In the genomic region with DNA sequence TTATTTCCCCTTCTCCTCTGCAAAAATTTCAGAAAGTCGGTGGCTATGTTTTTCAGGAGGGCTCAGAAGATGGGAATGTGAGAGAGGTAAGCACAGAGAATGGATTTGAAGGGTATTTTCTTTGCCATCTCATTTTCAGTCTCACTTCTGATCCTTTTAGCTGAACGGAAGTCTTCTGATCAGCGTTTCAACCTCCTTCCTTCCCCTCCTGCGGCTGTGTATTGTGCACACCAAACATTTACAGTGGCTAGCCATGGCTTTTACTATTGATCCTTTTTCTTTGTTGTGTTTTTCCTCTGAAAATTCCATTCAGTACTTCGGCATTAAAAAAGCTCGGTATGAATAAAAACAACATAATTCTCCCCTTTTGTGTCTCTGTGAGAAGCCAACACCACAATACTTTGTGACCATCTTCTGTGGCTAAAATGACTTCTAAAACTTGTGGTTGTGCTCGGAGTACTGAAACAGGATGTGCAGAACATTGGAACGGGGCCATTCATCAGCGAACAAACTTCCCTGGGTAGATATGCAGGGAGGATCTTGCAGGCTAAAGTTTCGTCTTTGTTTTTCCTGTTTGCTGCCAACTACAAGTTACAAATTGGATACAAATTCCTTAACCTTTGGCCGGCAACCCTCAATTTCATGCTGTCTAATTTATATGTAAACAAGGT, we compare ENCODE assay signal across 18 cellular contexts.
DNase-seq lines count a peak whose midpoint lies in the region; ATAC-seq and TF ChIP-seq lines count a peak whose summit lies in the region.
"Had no signal": no experiment of that assay in that cellular context is flagged by ENCODE, and none has a peak within 500 bp of the region (broad histone marks: within the 10 kb centered on the region; RNA-seq: fewer than 3 reads in every experiment).

No MANE protein-coding gene starts in this region.

- no peak overlapping the region for H4K8ac ChIP-seq in H9 (replicated peaks; ENCODE audit: insufficient read length, low read depth, low read length)

- H3K36me3 Mint-ChIP-seq in H9 (ENCODE audit: insufficient read depth in 1 of 3, low read depth in 3 of 3) (peaks cover 0 to 13% (median 3%) of the 10 kb centered on the region in 3 experiments; a peak in 6 of 7 replicates), glutamatergic neuron (ENCODE audit: unreplicated experiment) (no peaks in the 10 kb centered on the region)
- H3K36me3 Mint-ChIP-seq in naive thymus-derived CD4-positive, alpha-beta T cell = no peaks in the 10 kb centered on the region

- H2BK5ac ChIP-seq in H9 (ENCODE audit: insufficient read length, low read length) = no peak overlapping the region

- H3K79me2 ChIP-seq in H9 (ENCODE audit: insufficient read depth, low read length) = no peaks in the 10 kb centered on the region

- peak overlapping the region; percentile 61 to 81 (median 78) for H3K4me2 ChIP-seq in BLaER1 treated with 17β-estradiol and CSF1 and Interleukin-3, amounts not matched to agents 10 nM and 100 nM
- H3K4me2 ChIP-seq in H9 (ENCODE audit: insufficient read depth, insufficient read length, low read length) = no peak overlapping the region

- no peaks in the 10 kb centered on the region for H3K79me1 ChIP-seq in H9 (ENCODE audit: insufficient read depth, low read depth, low read length, poor library complexity, severe bottlenecking)

- TF ChIP-seq CTCF in H9 (conservative IDR thresholded peaks at IDR 0.05) (no peak), glutamatergic neuron (IDR thresholded peaks at IDR 0.05; ENCODE audit: partially characterized antibody, unreplicated experiment) (no peak)

- H3K27ac Mint-ChIP-seq in H9 (peak overlapping the region in 2 of 3 experiments; percentile 7 to 26; a peak in 2 of 7 replicates), glutamatergic neuron (ENCODE audit: unreplicated experiment) (no peak overlapping the region)
- H3K27ac Mint-ChIP-seq in naive thymus-derived CD4-positive, alpha-beta T cell = peak overlapping the region in 2 of 9 donors; percentile 33 to 38
- H3K27ac Mint-ChIP-seq: activated T-cell treated with anti-CD3 and anti-CD28 coated beads, Interleukin-2, amount 50 U/mL, for 24 hours had no signal

- peak overlapping the region; percentile 5 to 67 (median 54) for H3K9ac ChIP-seq in BLaER1 treated with 17β-estradiol and CSF1 and Interleukin-3, amounts not matched to agents 10 nM and 100 nM
- no peak overlapping the region for H3K9ac ChIP-seq in H9 (ENCODE audit: extremely low read depth, insufficient read length, low read length)

- intact Hi-C loops in naive thymus-derived CD4-positive, alpha-beta T cell (cut with micrococcal nuclease) = no loop called here

- H3K9me3 ChIP-seq in BLaER1 treated with 17β-estradiol and CSF1 and Interleukin-3, amounts not matched to agents 10 nM and 100 nM (replicated peaks in 1 of 11) = peaks cover 56 to 73% (median 68%) of the 10 kb centered on the region in 11 experiments
- H3K9me3 ChIP-seq in H9 (ENCODE audit: control insufficient read depth, low read depth, low read length) = peaks cover 5% of the 10 kb centered on the region
- no peaks in the 10 kb centered on the region for H3K9me3 ChIP-seq in naive thymus-derived CD4-positive, alpha-beta T cell (ENCODE audit: control insufficient read depth in 2 of 3, low read length in 3 of 3)
- H3K9me3 ChIP-seq: ascending aorta, BE2C, suprapubic skin had no signal

- no peak overlapping the region for H4K5ac ChIP-seq in H9 (ENCODE audit: insufficient read length, low read depth, low read length)

- no CpG with 5 or more reads among the region's 11 CpGs for WGBS in H9 (ENCODE audit: extremely low coverage, insufficient read length, low lambda C conversion rate)

- POLR2A ChIA-PET in naive thymus-derived CD4-positive, alpha-beta T cell (lab: Charles Lee) = no interaction called here

- H3K27me3 ChIP-seq in BLaER1 treated with 17β-estradiol and CSF1 and Interleukin-3, amounts not matched to agents 10 nM and 100 nM = no peaks in the 10 kb centered on the region
- no peaks in the 10 kb centered on the region for H3K27me3 ChIP-seq in H9 (ENCODE audit: insufficient read depth, low read length)
- H3K27me3 ChIP-seq in naive thymus-derived CD4-positive, alpha-beta T cell (ENCODE audit: control insufficient read depth in 2 of 2, insufficient read depth in 2 of 2, low read length in 2 of 2) = no peaks in the 10 kb centered on the region
- H3K27me3 ChIP-seq: ascending aorta, BE2C, suprapubic skin had no signal

- H3T11ph ChIP-seq in H9 (ENCODE audit: low read length) = no peak overlapping the region

- H3K9me3 Mint-ChIP-seq in H9 (peaks cover 11 to 25% of the 10 kb centered on the region in 2 experiments), glutamatergic neuron (ENCODE audit: unreplicated experiment) (no peaks in the 10 kb centered on the region)
- peaks cover 0 to 16% (median 4%) of the 10 kb centered on the region in 11 donors for H3K9me3 Mint-ChIP-seq in naive thymus-derived CD4-positive, alpha-beta T cell

- no peak overlapping the region for H3K18ac ChIP-seq in H9 (ENCODE audit: insufficient read length, low read depth, low read length)

- no peaks in the 10 kb centered on the region for H4K20me1 ChIP-seq in BLaER1 treated with 17β-estradiol and CSF1 and Interleukin-3, amounts not matched to agents 10 nM and 100 nM
- H4K20me1 ChIP-seq in H9 (ENCODE audit: control insufficient read depth, insufficient read depth, insufficient read length) = no peaks in the 10 kb centered on the region

- H2BK120ac ChIP-seq in H9 (ENCODE audit: low read depth, low read length, poor library complexity, severe bottlenecking) = no peak overlapping the region

- no peak overlapping the region for H2AK5ac ChIP-seq in H9 (ENCODE audit: insufficient read length, low read length)

- H2BK15ac ChIP-seq in H9 (ENCODE audit: low read depth, low read length) = no peak overlapping the region

- DNase-seq in H9 (no peak), astrocyte of the hippocampus (ENCODE audit: low read depth, low spot score) (peak; percentile 45), NCI-H748 treated with DMSO at 0.1 percent for 48 hours (lab: John Stamatoyannopoulos, UW) (no peak), glutamatergic neuron (no peak)
- DNase-seq in naive thymus-derived CD4-positive, alpha-beta T cell = peak in 2 of 9 donors; percentile 3 to 7
- DNase-seq in stimulated activated CD4-positive, alpha-beta T cell treated with anti-CD3 and anti-CD28 coated beads, Interleukin-2, amount 100 ng/mL, for 24 hours = no peak
- DNase-seq: activated CD4-positive, alpha-beta T cell treated with anti-CD3 and anti-CD28 coated beads for 1 hour; activated T-cell treated with anti-CD3 and anti-CD28 coated beads, Interleukin-2, amount 50 U/mL, for 24 hours; BE2C; midbrain; NCI-H2029 treated with DMSO at 0.1 percent for 48 hours; NCI-H526; posterior cingulate gyrus; stimulated activated CD4-positive, alpha-beta T cell treated with anti-CD3 and anti-CD28 coated beads, Interleukin-12 subunit alpha, Interleukin-12 subunit beta, amount 100 ng/mL, for 4 hours had no signal

- peak overlapping the region; percentile 38 to 57 (median 48); a peak in 19 of 20 replicates for H3K4me3 ChIP-seq in BLaER1 treated with 17β-estradiol and CSF1 and Interleukin-3, amounts not matched to agents 10 nM and 100 nM
- H3K4me3 ChIP-seq in naive thymus-derived CD4-positive, alpha-beta T cell (ENCODE audit: low read length) = no peak overlapping the region
- H3K4me3 ChIP-seq: ascending aorta, suprapubic skin had no signal

- no peak overlapping the region for H3K23ac ChIP-seq in H9 (ENCODE audit: insufficient read length, low read depth, low read length)

- H3K4me3 Mint-ChIP-seq in H9 (no peak overlapping the region), glutamatergic neuron (ENCODE audit: unreplicated experiment) (no peak overlapping the region)
- peak overlapping the region in 9 of 10 donors; percentile 13 to 72 (median 37) for H3K4me3 Mint-ChIP-seq in naive thymus-derived CD4-positive, alpha-beta T cell
- H3K4me3 Mint-ChIP-seq: activated T-cell treated with anti-CD3 and anti-CD28 coated beads, Interleukin-2, amount 50 U/mL, for 24 hours had no signal

- H4K91ac ChIP-seq in H9 (ENCODE audit: insufficient read length, low read depth, low read length) = no peak overlapping the region

- no peaks in the 10 kb centered on the region for H3K36me3 ChIP-seq in BLaER1 treated with 17β-estradiol and CSF1 and Interleukin-3, amounts not matched to agents 10 nM and 100 nM
- no peaks in the 10 kb centered on the region for H3K36me3 ChIP-seq in naive thymus-derived CD4-positive, alpha-beta T cell (ENCODE audit: control insufficient read depth in 2 of 3, insufficient read depth in 3 of 3, low read length in 3 of 3)
- H3K36me3 ChIP-seq: ascending aorta, BE2C, suprapubic skin had no signal

- no peak overlapping the region for H2BK12ac ChIP-seq in H9 (ENCODE audit: insufficient read length, low read depth, low read length)

- peak overlapping the region; percentile 32 for H2AFZ ChIP-seq in H9 (ENCODE audit: low read length)

- no peak for ATAC-seq in naive thymus-derived CD4-positive, alpha-beta T cell
- ATAC-seq in HG03159 (IDR thresholded peaks at IDR 0.05; ENCODE audit: unreplicated experiment) = no peak

- no peaks in the 10 kb centered on the region for H3K23me2 ChIP-seq in H9 (ENCODE audit: insufficient read length, low read depth, low read length, poor library complexity, severe bottlenecking)

- peaks cover 10 to 11% of the 10 kb centered on the region in 2 experiments for H3K4me1 Mint-ChIP-seq in H9
- H3K4me1 Mint-ChIP-seq in naive thymus-derived CD4-positive, alpha-beta T cell = peaks cover 0 to 26% (median 19%) of the 10 kb centered on the region in 7 donors
- no peaks in the 10 kb centered on the region for H3K4me1 Mint-ChIP-seq in glutamatergic neuron (ENCODE audit: low read depth, unreplicated experiment)

- H3K4me1 ChIP-seq in BLaER1 treated with 17β-estradiol and CSF1 and Interleukin-3, amounts not matched to agents 10 nM and 100 nM = peaks cover 29 to 35% (median 31%) of the 10 kb centered on the region in 10 experiments
- H3K4me1 ChIP-seq in H9 (ENCODE audit: insufficient read depth, low read length) = peaks cover 2% of the 10 kb centered on the region; the same call in 1 of the 2 replicates
- no peaks in the 10 kb centered on the region for H3K4me1 ChIP-seq in naive thymus-derived CD4-positive, alpha-beta T cell (ENCODE audit: control insufficient read depth in 2 of 2, insufficient read depth in 2 of 2, low read length in 2 of 2)
- H3K4me1 ChIP-seq: ascending aorta, BE2C, suprapubic skin had no signal

- H3K4ac ChIP-seq in H9 (ENCODE audit: low read depth, low read length) = no peak overlapping the region

- no peak overlapping the region for H2BK20ac ChIP-seq in H9 (ENCODE audit: low read depth, low read length, poor library complexity, severe bottlenecking)

- H3K14ac ChIP-seq in H9 (ENCODE audit: insufficient read depth, low read length) = no peak overlapping the region

- no peaks in the 10 kb centered on the region for H3K27me3 Mint-ChIP-seq in H9 (ENCODE audit: low read depth)
- peaks cover 0 to 6% (median 0%) of the 10 kb centered on the region in 5 donors for H3K27me3 Mint-ChIP-seq in naive thymus-derived CD4-positive, alpha-beta T cell
- H3K27me3 Mint-ChIP-seq in glutamatergic neuron (ENCODE audit: unreplicated experiment) = peaks cover 2% of the 10 kb centered on the region
- H3K27me3 Mint-ChIP-seq: activated T-cell treated with anti-CD3 and anti-CD28 coated beads, Interleukin-2, amount 50 U/mL, for 24 hours had no signal

- CTCF ChIA-PET in naive thymus-derived CD4-positive, alpha-beta T cell (lab: Charles Lee) = no interaction called here

- no peak overlapping the region for H3K56ac ChIP-seq in H9 (ENCODE audit: insufficient read length, low read depth, low read length)

- peak overlapping the region; percentile 31 to 74 (median 67); a peak in 21 of 22 replicates for H3K27ac ChIP-seq in BLaER1 treated with 17β-estradiol and CSF1 and Interleukin-3, amounts not matched to agents 10 nM and 100 nM
- no peak overlapping the region for H3K27ac ChIP-seq in H9 (ENCODE audit: insufficient read length, low read depth, low read length)
- H3K27ac ChIP-seq in naive thymus-derived CD4-positive, alpha-beta T cell (ENCODE audit: low read depth, low read length) = no peak overlapping the region
- H3K27ac ChIP-seq: ascending aorta, suprapubic skin had no signal

Comparison
In these comparisons a context has a peak if more than half of its experiments do, and no peak if none do; other contexts are left out.
1. H3K27ac ChIP-seq: peak in BLaER1 treated with 17β-estradiol and CSF1 and Interleukin-3, amounts not matched to agents 10 nM and 100 nM (11 of 11); none in H9 (single experiment) and naive thymus-derived CD4-positive, alpha-beta T cell (single experiment).
2. H3K4me3 Mint-ChIP-seq: peak in naive thymus-derived CD4-positive, alpha-beta T cell (9 of 10); none in H9 (0 of 2) and glutamatergic neuron (single experiment).